ENCODE assay signal across 1 cellular context in genomic region chr11:73761403-73761945, GRCh38.
A peak's percentile ranks its signal among the peaks of the same experiment; 100 is the strongest.
TF ChIP-seq lines count a peak whose summit lies in the region.

No MANE protein-coding gene starts in this region.

TF ChIP-seq in HepG2, 621 proteins besides CTCF, POLR2A, EP300 and RAD21 (continues in another document):
- TF ChIP-seq NONO (IDR thresholded peaks at IDR 0.05), result no peak
- TF ChIP-seq NONO (CRISPR knock-in tag; conservative IDR thresholded peaks at IDR 0.05), result peak; percentile 24; the same call in 1 of the 2 replicates
- TF ChIP-seq REPIN1 (CRISPR knock-in tag; IDR thresholded peaks at IDR 0.05; ENCODE audit: borderline replicate concordance, low read depth), result peak; percentile 1; the same call in 1 of the 2 replicates
- peak; percentile 49; the same call in 1 of the 2 replicates for TF ChIP-seq PATZ1 (CRISPR knock-in tag; IDR thresholded peaks at IDR 0.05)
- TF ChIP-seq TEAD3 (CRISPR knock-in tag; optimal IDR thresholded peaks at IDR 0.05; ENCODE audit: borderline replicate concordance), result no peak
- TF ChIP-seq, protein P1, sequence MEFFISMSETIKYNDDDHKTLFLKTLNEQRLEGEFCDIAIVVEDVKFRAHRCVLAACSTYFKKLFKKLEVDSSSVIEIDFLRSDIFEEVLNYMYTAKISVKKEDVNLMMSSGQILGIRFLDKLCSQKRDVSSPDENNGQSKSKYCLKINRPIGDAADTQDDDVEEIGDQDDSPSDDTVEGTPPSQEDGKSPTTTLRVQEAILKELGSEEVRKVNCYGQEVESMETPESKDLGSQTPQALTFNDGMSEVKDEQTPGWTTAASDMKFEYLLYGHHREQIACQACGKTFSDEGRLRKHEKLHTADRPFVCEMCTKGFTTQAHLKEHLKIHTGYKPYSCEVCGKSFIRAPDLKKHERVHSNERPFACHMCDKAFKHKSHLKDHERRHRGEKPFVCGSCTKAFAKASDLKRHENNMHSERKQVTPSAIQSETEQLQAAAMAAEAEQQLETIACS (CRISPR knock-in tag; IDR thresholded peaks at IDR 0.05), result peak; percentile 57; the same call in 1 of the 2 replicates
- TF ChIP-seq MED1 (CRISPR knock-in tag; IDR thresholded peaks at IDR 0.05), result peak; percentile 13; the same call in 1 of the 2 replicates
- TF ChIP-seq, protein P2, sequence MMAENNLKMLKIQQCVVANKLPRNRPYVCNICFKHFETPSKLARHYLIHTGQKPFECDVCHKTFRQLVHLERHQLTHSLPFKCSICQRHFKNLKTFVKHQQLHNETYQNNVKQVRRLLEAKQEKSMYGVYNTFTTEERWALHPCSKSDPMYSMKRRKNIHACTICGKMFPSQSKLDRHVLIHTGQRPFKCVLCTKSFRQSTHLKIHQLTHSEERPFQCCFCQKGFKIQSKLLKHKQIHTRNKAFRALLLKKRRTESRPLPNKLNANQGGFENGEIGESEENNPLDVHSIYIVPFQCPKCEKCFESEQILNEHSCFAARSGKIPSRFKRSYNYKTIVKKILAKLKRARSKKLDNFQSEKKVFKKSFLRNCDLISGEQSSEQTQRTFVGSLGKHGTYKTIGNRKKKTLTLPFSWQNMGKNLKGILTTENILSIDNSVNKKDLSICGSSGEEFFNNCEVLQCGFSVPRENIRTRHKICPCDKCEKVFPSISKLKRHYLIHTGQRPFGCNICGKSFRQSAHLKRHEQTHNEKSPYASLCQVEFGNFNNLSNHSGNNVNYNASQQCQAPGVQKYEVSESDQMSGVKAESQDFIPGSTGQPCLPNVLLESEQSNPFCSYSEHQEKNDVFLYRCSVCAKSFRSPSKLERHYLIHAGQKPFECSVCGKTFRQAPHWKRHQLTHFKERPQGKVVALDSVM (CRISPR knock-in tag; IDR thresholded peaks at IDR 0.05), result 0 out of 2 replicates have a peak, but pooled peaks have one; percentile 5
- TF ChIP-seq HES4 (CRISPR knock-in tag; IDR thresholded peaks at IDR 0.05; ENCODE audit: borderline replicate concordance), result no peak
- 0 out of 2 replicates have a peak, but pooled peaks have one; percentile 18 for TF ChIP-seq ZNF777 (CRISPR knock-in tag; IDR thresholded peaks at IDR 0.05)
- TF ChIP-seq ZNF883 (CRISPR knock-in tag; IDR thresholded peaks at IDR 0.05; ENCODE audit: not compliant biosample characterization), result peak; percentile 0
- TF ChIP-seq, protein P3, sequence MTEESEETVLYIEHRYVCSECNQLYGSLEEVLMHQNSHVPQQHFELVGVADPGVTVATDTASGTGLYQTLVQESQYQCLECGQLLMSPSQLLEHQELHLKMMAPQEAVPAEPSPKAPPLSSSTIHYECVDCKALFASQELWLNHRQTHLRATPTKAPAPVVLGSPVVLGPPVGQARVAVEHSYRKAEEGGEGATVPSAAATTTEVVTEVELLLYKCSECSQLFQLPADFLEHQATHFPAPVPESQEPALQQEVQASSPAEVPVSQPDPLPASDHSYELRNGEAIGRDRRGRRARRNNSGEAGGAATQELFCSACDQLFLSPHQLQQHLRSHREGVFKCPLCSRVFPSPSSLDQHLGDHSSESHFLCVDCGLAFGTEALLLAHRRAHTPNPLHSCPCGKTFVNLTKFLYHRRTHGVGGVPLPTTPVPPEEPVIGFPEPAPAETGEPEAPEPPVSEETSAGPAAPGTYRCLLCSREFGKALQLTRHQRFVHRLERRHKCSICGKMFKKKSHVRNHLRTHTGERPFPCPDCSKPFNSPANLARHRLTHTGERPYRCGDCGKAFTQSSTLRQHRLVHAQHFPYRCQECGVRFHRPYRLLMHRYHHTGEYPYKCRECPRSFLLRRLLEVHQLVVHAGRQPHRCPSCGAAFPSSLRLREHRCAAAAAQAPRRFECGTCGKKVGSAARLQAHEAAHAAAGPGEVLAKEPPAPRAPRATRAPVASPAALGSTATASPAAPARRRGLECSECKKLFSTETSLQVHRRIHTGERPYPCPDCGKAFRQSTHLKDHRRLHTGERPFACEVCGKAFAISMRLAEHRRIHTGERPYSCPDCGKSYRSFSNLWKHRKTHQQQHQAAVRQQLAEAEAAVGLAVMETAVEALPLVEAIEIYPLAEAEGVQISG (CRISPR knock-in tag; IDR thresholded peaks at IDR 0.05), result 0 out of 2 replicates have a peak, but pooled peaks have one; percentile 6
- TF ChIP-seq, protein P4, sequence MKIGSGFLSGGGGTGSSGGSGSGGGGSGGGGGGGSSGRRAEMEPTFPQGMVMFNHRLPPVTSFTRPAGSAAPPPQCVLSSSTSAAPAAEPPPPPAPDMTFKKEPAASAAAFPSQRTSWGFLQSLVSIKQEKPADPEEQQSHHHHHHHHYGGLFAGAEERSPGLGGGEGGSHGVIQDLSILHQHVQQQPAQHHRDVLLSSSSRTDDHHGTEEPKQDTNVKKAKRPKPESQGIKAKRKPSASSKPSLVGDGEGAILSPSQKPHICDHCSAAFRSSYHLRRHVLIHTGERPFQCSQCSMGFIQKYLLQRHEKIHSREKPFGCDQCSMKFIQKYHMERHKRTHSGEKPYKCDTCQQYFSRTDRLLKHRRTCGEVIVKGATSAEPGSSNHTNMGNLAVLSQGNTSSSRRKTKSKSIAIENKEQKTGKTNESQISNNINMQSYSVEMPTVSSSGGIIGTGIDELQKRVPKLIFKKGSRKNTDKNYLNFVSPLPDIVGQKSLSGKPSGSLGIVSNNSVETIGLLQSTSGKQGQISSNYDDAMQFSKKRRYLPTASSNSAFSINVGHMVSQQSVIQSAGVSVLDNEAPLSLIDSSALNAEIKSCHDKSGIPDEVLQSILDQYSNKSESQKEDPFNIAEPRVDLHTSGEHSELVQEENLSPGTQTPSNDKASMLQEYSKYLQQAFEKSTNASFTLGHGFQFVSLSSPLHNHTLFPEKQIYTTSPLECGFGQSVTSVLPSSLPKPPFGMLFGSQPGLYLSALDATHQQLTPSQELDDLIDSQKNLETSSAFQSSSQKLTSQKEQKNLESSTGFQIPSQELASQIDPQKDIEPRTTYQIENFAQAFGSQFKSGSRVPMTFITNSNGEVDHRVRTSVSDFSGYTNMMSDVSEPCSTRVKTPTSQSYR (CRISPR knock-in tag; IDR thresholded peaks at IDR 0.05; ENCODE audit: borderline replicate concordance), result peak; percentile 11; the same call in 1 of the 2 replicates
- 0 out of 2 replicates have a peak, but pooled peaks have one; percentile 18 for TF ChIP-seq KLF12 (CRISPR knock-in tag; IDR thresholded peaks at IDR 0.05; ENCODE audit: borderline replicate concordance)
- TF ChIP-seq YY1 (IDR thresholded peaks at IDR 0.05; ENCODE audit: insufficient read depth, insufficient replicate concordance, low read depth, low read length), result peak; percentile 99
- 0 out of 2 replicates have a peak, but pooled peaks have one; percentile 11 for TF ChIP-seq ISL2 (CRISPR knock-in tag; IDR thresholded peaks at IDR 0.05)
- 0 out of 4 replicates have a peak, but pooled peaks of 1 of the 2 experiments have one; percentile 3 for TF ChIP-seq REST (IDR thresholded peaks at IDR 0.05; ENCODE audit: borderline replicate concordance in 1 of 2, low read depth in 1 of 2, low read length in 2 of 2)
- TF ChIP-seq, protein P5, sequence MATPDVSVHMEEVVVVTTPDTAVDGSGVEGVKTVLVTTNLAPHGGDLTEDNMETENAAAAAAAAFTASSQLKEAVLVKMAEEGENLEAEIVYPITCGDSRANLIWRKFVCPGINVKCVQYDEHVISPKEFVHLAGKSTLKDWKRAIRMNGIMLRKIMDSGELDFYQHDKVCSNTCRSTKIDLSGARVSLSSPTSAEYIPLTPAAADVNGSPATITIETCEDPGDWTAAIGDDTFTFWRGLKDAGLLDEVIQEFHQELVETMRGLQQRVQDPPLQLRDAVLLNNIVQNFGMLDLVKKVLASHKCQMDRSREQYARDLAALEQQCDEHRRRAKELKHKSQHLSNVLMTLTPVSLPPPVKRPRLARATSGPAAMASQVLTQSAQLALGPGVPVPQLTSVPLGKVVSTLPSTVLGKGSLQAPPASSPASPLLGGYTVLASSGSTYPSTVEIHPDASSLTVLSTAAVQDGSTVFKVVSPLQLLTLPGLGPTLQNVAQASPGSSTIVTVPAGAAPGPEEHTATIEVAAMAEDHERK (CRISPR knock-in tag; IDR thresholded peaks at IDR 0.05; ENCODE audit: low read depth), result peak; percentile 89; the same call in 1 of the 2 replicates
- no peak for TF ChIP-seq ZNF740 (CRISPR knock-in tag; IDR thresholded peaks at IDR 0.05)
- TF ChIP-seq THAP7 (CRISPR knock-in tag; IDR thresholded peaks at IDR 0.05), result peak; percentile 99
- TF ChIP-seq AFF4 (CRISPR knock-in tag; IDR thresholded peaks at IDR 0.05), result 0 out of 2 replicates have a peak, but pooled peaks have one; percentile 4
- no peak for TF ChIP-seq ZKSCAN8 (CRISPR knock-in tag; IDR thresholded peaks at IDR 0.05; ENCODE audit: borderline replicate concordance)
- TF ChIP-seq, protein P6, sequence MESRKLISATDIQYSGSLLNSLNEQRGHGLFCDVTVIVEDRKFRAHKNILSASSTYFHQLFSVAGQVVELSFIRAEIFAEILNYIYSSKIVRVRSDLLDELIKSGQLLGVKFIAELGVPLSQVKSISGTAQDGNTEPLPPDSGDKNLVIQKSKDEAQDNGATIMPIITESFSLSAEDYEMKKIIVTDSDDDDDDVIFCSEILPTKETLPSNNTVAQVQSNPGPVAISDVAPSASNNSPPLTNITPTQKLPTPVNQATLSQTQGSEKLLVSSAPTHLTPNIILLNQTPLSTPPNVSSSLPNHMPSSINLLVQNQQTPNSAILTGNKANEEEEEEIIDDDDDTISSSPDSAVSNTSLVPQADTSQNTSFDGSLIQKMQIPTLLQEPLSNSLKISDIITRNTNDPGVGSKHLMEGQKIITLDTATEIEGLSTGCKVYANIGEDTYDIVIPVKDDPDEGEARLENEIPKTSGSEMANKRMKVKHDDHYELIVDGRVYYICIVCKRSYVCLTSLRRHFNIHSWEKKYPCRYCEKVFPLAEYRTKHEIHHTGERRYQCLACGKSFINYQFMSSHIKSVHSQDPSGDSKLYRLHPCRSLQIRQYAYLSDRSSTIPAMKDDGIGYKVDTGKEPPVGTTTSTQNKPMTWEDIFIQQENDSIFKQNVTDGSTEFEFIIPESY (CRISPR knock-in tag; IDR thresholded peaks at IDR 0.05), result peak; percentile 30; the same call in 1 of the 2 replicates
